In the genomic region with DNA sequence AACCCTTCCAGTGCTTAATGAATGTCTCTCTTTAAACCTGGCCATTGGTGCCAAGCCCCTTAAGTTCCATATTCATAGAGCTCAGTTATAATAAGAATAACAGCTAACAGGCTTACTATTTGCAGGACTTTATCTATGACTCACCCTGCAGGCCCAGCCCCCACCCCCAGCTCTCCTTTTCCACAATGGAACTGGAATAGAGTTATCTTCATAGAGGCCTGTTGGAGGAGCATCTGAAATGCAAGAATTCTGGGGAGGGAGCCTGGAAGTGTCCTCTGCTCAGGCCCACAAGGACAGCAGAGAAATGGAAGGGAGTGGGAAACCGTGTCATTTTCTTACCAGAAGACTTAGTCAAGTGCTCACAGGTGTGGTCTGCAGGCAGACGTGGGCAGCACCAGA, we compare ENCODE assay signal across 10 cellular contexts. TPM values are rescaled to one million over a fixed set of nuclear protein-coding genes. Genes with fewer than 3 reads are reported as not detected.
DNase-seq lines count a peak whose midpoint lies in the region; ATAC-seq and TF ChIP-seq lines count a peak whose summit lies in the region.
"Had no signal": no experiment of that assay in that cellular context is flagged by ENCODE, and none has a peak within 500 bp of the region (broad histone marks: within the 10 kb centered on the region; RNA-seq: fewer than 3 reads in every experiment).

No MANE protein-coding gene starts in this region.

- peak overlapping the region; percentile 15 for H3K14ac ChIP-seq in trophoblast cell (ENCODE audit: low read length)

- POLR2A ChIA-PET in RWPE1 (lab: Yijun Ruan, JAX; ENCODE audit: low non-redundant PET), result no interaction called here

- H3K4me2 ChIP-seq in GM23338, result peak overlapping the region; percentile 73
- peak overlapping the region; percentile 3 for H3K4me2 ChIP-seq in trophoblast cell (ENCODE audit: low read length)

- H3K79me1 ChIP-seq in trophoblast cell (ENCODE audit: low read length), result peaks cover 6% of the 10 kb centered on the region

- no peak overlapping the region for H2BK5ac ChIP-seq in trophoblast cell (ENCODE audit: low read depth, low read length, poor library complexity)

- H3K27ac ChIP-seq in GM23338 (ENCODE audit: low read depth) (no peak overlapping the region), RWPE1 (no peak overlapping the region), trophoblast cell (ENCODE audit: low read depth, low read length) (peak overlapping the region; percentile 30)

- peaks cover 63% of the 10 kb centered on the region for H3K4me1 Mint-ChIP-seq in GM23338

- H3K27me3 Mint-ChIP-seq in GM23338 (ENCODE audit: insufficient read depth, low read depth, poor library complexity), result peaks cover 7% of the 10 kb centered on the region

- H2BK12ac ChIP-seq in trophoblast cell (ENCODE audit: low read length), result peak overlapping the region; percentile 9

- CTCF ChIA-PET in RWPE1 (lab: Yijun Ruan, JAX), result interaction anchor here (0.6 kb wide), 1 partner anchor 13 kb away, joined by 4 read pairs; no protein-coding TSS in a partner anchor

- H3K27me3 ChIP-seq in GM23338 (ENCODE audit: insufficient read depth), result no peaks in the 10 kb centered on the region
- H3K27me3 ChIP-seq in trophoblast cell (ENCODE audit: insufficient read depth, low read length), result no peaks in the 10 kb centered on the region

- H2BK120ac ChIP-seq in trophoblast cell (ENCODE audit: insufficient read depth, low read length, poor library complexity), result no peak overlapping the region

- TF ChIP-seq CTCF in GM23338 (conservative IDR thresholded peaks at IDR 0.05; ENCODE audit: low read depth in 2 of 2) (no peak), RWPE1 (conservative IDR thresholded peaks at IDR 0.05; ENCODE audit: low read depth) (no peak), fibroblast of the aortic adventitia (IDR thresholded peaks at IDR 0.05; ENCODE audit: insufficient read depth, low read length) (no peak)

- no CpG with 5 or more reads among the region's 2 CpGs for WGBS in trophoblast cell (ENCODE audit: extremely low coverage, insufficient coverage, insufficient read length)

- H3K79me2 ChIP-seq in GM23338 (replicated peaks; ENCODE audit: insufficient read depth) (no peaks in the 10 kb centered on the region; the same call in 1 of the 2 replicates), trophoblast cell (ENCODE audit: control insufficient read depth, insufficient read depth, low read length, poor library complexity) (no peaks in the 10 kb centered on the region)

- peak overlapping the region; percentile 47; the same call in 2 of the 3 replicates for H3K4me3 Mint-ChIP-seq in GM23338

- peak overlapping the region; percentile 35; the same call in 1 of the 2 replicates for H3K4me3 ChIP-seq in GM23338
- no peak overlapping the region for H3K4me3 ChIP-seq in fibroblast of the aortic adventitia (ENCODE audit: low read depth, low read length)
- no peak overlapping the region for H3K4me3 ChIP-seq in trophoblast cell (ENCODE audit: low read depth, low read length)

- no peak overlapping the region for H2AK5ac ChIP-seq in trophoblast cell (ENCODE audit: low read length)

- no peak overlapping the region for H3K23ac ChIP-seq in trophoblast cell (ENCODE audit: low read length)

- H3K9ac ChIP-seq in trophoblast cell (ENCODE audit: low read length), result no peak overlapping the region

- peak overlapping the region; percentile 74 for H4K91ac ChIP-seq in trophoblast cell (ENCODE audit: low read depth, low read length)

- H3K36me3 ChIP-seq in GM23338 (ENCODE audit: insufficient read depth), result no peaks in the 10 kb centered on the region
- H3K36me3 ChIP-seq in trophoblast cell (ENCODE audit: control insufficient read depth in 1 of 2, insufficient read depth in 2 of 2, low read length in 2 of 2), result no peaks in the 10 kb centered on the region

- H3K4me1 ChIP-seq in GM23338 (ENCODE audit: insufficient read depth) (peaks cover 61% of the 10 kb centered on the region), trophoblast cell (ENCODE audit: control insufficient read depth in 1 of 2, insufficient read depth in 2 of 2, low read length in 2 of 2) (peaks cover 29 to 30% of the 10 kb centered on the region in 2 experiments)

- H4K8ac ChIP-seq in trophoblast cell (ENCODE audit: low read depth, low read length), result no peak overlapping the region

- no peaks in the 10 kb centered on the region for H3F3A ChIP-seq in GM23338 (replicated peaks; ENCODE audit: low read depth)

- no peaks in the 10 kb centered on the region for H3K9me3 Mint-ChIP-seq in GM23338

- no peaks in the 10 kb centered on the region for H4K20me1 ChIP-seq in GM23338 (replicated peaks; ENCODE audit: insufficient read depth)

- no peaks in the 10 kb centered on the region for H3K9me3 ChIP-seq in trophoblast cell (ENCODE audit: insufficient read depth, low read depth, low read length)

- ATAC-seq in GM23338, result no peak; the same call in 2 of the 3 replicates
- no peak for ATAC-seq in GM21825 (IDR thresholded peaks at IDR 0.05; ENCODE audit: unreplicated experiment)

- H3K4ac ChIP-seq in trophoblast cell (ENCODE audit: low read depth, low read length), result no peak overlapping the region

- peak overlapping the region; percentile 58; the same call in 1 of the 2 replicates for H3K27ac Mint-ChIP-seq in GM23338

- H2AFZ ChIP-seq in GM23338, result no peak overlapping the region
- H2AFZ ChIP-seq in trophoblast cell (ENCODE audit: insufficient read depth, low read length, poor library complexity), result no peak overlapping the region

- no peaks in the 10 kb centered on the region for H3K9me2 ChIP-seq in GM23338 (ENCODE audit: insufficient read depth)

- no peaks in the 10 kb centered on the region; the same call in 2 of the 3 replicates for H3K36me3 Mint-ChIP-seq in GM23338 (ENCODE audit: low read depth)

- DNase-seq in GM23338 (ENCODE audit: low spot score) (no peak), RWPE1 (ENCODE audit: low spot score) (peak; percentile 42), fibroblast of the aortic adventitia (ENCODE audit: low read depth) (peak; percentile 79), trophoblast cell (peak; percentile 24 to 45), OCI-M2 (lab: John Stamatoyannopoulos, UW; ENCODE audit: unreplicated experiment) (no peak), DMS114 treated with DMSO at 0.1 percent for 48 hours (lab: John Stamatoyannopoulos, UW; ENCODE audit: unreplicated experiment) (no peak), NCI-H1092 (lab: John Stamatoyannopoulos, UW) (no peak)
- DNase-seq: NCI-H1694 had no signal

- H4K12ac ChIP-seq in trophoblast cell (ENCODE audit: low read depth, low read length), result no peak overlapping the region

- peak overlapping the region; percentile 48 for H3K18ac ChIP-seq in trophoblast cell (ENCODE audit: low read length)

TF ChIP-seq in GM23338, 12 proteins besides CTCF, POLR2A, EP300 and RAD21:
- TF ChIP-seq ZNF331 (CRISPR knock-in tag; IDR thresholded peaks at IDR 0.05; ENCODE audit: low read depth), result no peak
- TF ChIP-seq ZNF114 (CRISPR knock-in tag; IDR thresholded peaks at IDR 0.05), result no peak
- no peak for TF ChIP-seq NANOG (IDR thresholded peaks at IDR 0.05; ENCODE audit: borderline replicate concordance)
- TF ChIP-seq, protein P1, sequence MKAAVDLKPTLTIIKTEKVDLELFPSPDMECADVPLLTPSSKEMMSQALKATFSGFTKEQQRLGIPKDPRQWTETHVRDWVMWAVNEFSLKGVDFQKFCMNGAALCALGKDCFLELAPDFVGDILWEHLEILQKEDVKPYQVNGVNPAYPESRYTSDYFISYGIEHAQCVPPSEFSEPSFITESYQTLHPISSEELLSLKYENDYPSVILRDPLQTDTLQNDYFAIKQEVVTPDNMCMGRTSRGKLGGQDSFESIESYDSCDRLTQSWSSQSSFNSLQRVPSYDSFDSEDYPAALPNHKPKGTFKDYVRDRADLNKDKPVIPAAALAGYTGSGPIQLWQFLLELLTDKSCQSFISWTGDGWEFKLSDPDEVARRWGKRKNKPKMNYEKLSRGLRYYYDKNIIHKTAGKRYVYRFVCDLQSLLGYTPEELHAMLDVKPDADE (IDR thresholded peaks at IDR 0.05), result no peak
- TF ChIP-seq, protein P2, sequence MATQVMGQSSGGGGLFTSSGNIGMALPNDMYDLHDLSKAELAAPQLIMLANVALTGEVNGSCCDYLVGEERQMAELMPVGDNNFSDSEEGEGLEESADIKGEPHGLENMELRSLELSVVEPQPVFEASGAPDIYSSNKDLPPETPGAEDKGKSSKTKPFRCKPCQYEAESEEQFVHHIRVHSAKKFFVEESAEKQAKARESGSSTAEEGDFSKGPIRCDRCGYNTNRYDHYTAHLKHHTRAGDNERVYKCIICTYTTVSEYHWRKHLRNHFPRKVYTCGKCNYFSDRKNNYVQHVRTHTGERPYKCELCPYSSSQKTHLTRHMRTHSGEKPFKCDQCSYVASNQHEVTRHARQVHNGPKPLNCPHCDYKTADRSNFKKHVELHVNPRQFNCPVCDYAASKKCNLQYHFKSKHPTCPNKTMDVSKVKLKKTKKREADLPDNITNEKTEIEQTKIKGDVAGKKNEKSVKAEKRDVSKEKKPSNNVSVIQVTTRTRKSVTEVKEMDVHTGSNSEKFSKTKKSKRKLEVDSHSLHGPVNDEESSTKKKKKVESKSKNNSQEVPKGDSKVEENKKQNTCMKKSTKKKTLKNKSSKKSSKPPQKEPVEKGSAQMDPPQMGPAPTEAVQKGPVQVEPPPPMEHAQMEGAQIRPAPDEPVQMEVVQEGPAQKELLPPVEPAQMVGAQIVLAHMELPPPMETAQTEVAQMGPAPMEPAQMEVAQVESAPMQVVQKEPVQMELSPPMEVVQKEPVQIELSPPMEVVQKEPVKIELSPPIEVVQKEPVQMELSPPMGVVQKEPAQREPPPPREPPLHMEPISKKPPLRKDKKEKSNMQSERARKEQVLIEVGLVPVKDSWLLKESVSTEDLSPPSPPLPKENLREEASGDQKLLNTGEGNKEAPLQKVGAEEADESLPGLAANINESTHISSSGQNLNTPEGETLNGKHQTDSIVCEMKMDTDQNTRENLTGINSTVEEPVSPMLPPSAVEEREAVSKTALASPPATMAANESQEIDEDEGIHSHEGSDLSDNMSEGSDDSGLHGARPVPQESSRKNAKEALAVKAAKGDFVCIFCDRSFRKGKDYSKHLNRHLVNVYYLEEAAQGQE (IDR thresholded peaks at IDR 0.05; ENCODE audit: unreplicated experiment), result no peak
TF ChIP-seq in GM23338: peak in this region for 0.

RNA-seq across cellular contexts. Expression of a gene that starts 52.8 kb away (rescaled TPM):
- 25.4 and 26.8 TPM in 2 replicates for total RNA-seq in GM23338 (2014; rRNA removed; shearing (Covaris generic))
- polyA plus RNA-seq in GM23338 (2016; fragmentation: Nextera tagmentation; extraction: Ambion mirVana), result 8.0 and 11.0 TPM in 2 replicates
- total RNA-seq in fibroblast of the aortic adventitia (ENCODE audit: low replicate concordance), result 0.18 and 0.41 TPM in 2 replicates
- 8.9 and 9.2 TPM in 2 replicates for polyA plus RNA-seq in trophoblast cell (2013)
- total RNA-seq: kidney epithelial cell had no signal

Comparison
In these comparisons a context has a peak if more than half of its experiments do, and no peak if none do; other contexts are left out.
1. DNase-seq: peak in RWPE1 (single experiment), fibroblast of the aortic adventitia (single experiment) and trophoblast cell (2 of 2); none in GM23338 (single experiment), OCI-M2 (single experiment), DMS114 treated with DMSO at 0.1 percent for 48 hours (single experiment) and NCI-H1092 (single experiment).
2. RNA of a gene that starts 52.8 kb away (total RNA-seq): 25.4 to 26.8 TPM in GM23338; 0.18 to 0.41 TPM in fibroblast of the aortic adventitia; every median in the first group is over 10 times any median in the second.